8 cellular contexts compared by ENCODE assay signal in the genomic region with DNA sequence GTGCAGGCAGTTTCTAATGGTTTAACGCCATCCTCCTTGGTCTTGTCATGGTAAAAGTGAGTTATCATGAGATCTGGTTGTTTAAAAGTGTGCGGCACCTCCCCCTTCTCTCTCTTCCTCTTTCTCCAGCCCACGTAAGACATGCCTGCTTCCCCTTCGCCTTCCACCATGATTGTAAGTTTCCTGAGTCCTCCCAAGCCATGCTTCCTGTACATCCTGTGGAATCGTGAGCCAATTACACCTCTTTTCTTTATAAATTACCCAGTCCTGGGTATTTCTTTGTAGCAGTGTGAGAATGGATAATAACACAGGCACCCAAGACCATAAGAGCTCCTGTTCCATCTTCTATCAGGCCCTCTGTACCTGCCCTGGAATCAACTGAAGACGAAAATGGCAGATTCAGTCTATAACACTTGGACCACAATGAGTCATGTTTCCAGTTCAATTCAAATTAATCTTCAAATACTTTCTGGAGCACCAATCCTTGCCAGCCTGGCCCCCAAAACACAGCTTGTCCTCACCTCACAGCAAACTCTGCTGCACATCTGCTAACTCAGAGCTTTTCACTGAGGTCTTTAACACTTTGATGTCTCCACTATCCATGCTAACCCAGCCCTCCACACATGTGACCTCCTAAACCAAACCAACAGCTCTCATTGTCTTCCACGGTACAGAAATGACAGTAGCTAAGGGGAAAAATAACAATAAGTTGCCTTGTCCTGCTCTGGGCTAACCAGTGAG.
DNase-seq lines count a peak whose midpoint lies in the region; ATAC-seq and TF ChIP-seq lines count a peak whose summit lies in the region.

No MANE protein-coding gene starts in this region.

- TF ChIP-seq CTCF in osteocyte (IDR thresholded peaks at IDR 0.05) (no peak), mucosa of descending colon (IDR thresholded peaks at IDR 0.05) (no peak)

- H3K36me3 Mint-ChIP-seq in CD4-positive, CD25-positive, alpha-beta regulatory T cell, result peaks cover 22% of the 10 kb centered on the region
- H3K36me3 Mint-ChIP-seq in activated T-cell treated with anti-CD3 and anti-CD28 coated beads, Interleukin-2, amount 50 U/mL, for 4 hours (ENCODE audit: insufficient read depth), result peaks cover 29% of the 10 kb centered on the region
- H3K36me3 Mint-ChIP-seq in osteocyte (ENCODE audit: unreplicated experiment), result no peaks in the 10 kb centered on the region

- H3K27me3 Mint-ChIP-seq in CD4-positive, CD25-positive, alpha-beta regulatory T cell, result peaks cover 4% of the 10 kb centered on the region
- H3K27me3 Mint-ChIP-seq in activated T-cell treated with anti-CD3 and anti-CD28 coated beads, Interleukin-2, amount 50 U/mL, for 4 hours (ENCODE audit: low read depth), result no peaks in the 10 kb centered on the region
- H3K27me3 Mint-ChIP-seq in osteocyte (ENCODE audit: unreplicated experiment), result no peaks in the 10 kb centered on the region

- no peaks in the 10 kb centered on the region for H3K36me3 ChIP-seq in CD4-positive, CD25-positive, alpha-beta regulatory T cell (ENCODE audit: control insufficient read depth, insufficient read depth, low read length)
- H3K36me3 ChIP-seq in mucosa of descending colon (ENCODE audit: low read depth), result no peaks in the 10 kb centered on the region

- H3K9me3 Mint-ChIP-seq in CD4-positive, CD25-positive, alpha-beta regulatory T cell, result peaks cover 0 to 4% (median 0%) of the 10 kb centered on the region in 7 donors
- H3K9me3 Mint-ChIP-seq in activated T-cell treated with anti-CD3 and anti-CD28 coated beads, Interleukin-2, amount 50 U/mL, for 4 hours, result no peaks in the 10 kb centered on the region
- no peaks in the 10 kb centered on the region for H3K9me3 Mint-ChIP-seq in osteocyte (ENCODE audit: unreplicated experiment)

- no peaks in the 10 kb centered on the region for H3K4me1 ChIP-seq in CD4-positive, CD25-positive, alpha-beta regulatory T cell (ENCODE audit: control insufficient read depth, insufficient read depth, low read length, poor library complexity, severe bottlenecking)
- no peaks in the 10 kb centered on the region for H3K4me1 ChIP-seq in mucosa of descending colon (ENCODE audit: low read depth)

- no peak for ATAC-seq in CD4-positive, CD25-positive, alpha-beta regulatory T cell (ENCODE audit: low read depth in 2 of 2)
- ATAC-seq in GM19035 (IDR thresholded peaks at IDR 0.05; ENCODE audit: unreplicated experiment) (peak; percentile 65), HG03064 (IDR thresholded peaks at IDR 0.05; ENCODE audit: low read depth, unreplicated experiment) (peak; percentile 65), GM19324 (IDR thresholded peaks at IDR 0.05; ENCODE audit: low FRiP score, unreplicated experiment) (no peak), mucosa of descending colon (no peak)
- ATAC-seq in activated T-cell treated with anti-CD3 and anti-CD28 coated beads, Interleukin-2, amount 50 U/mL, for 4 hours, result peak; percentile 72 to 83

- no peak overlapping the region for H3K4me3 ChIP-seq in CD4-positive, CD25-positive, alpha-beta regulatory T cell (ENCODE audit: low read depth, low read length)
- H3K4me3 ChIP-seq in mucosa of descending colon, result no peak overlapping the region

- DNase-seq in CD4-positive, CD25-positive, alpha-beta regulatory T cell, result no peak
- DNase-seq in activated T-cell treated with anti-CD3 and anti-CD28 coated beads, Interleukin-2, amount 50 U/mL, for 4 hours, result no peak
- DNase-seq in NCI-H748 treated with DMSO at 0.1 percent for 48 hours (lab: John Stamatoyannopoulos, UW) (no peak), osteocyte (ENCODE audit: extremely low spot score, unreplicated experiment) (no peak), mucosa of descending colon (no peak)

- peaks cover 5 to 39% (median 27%) of the 10 kb centered on the region in 4 donors for H3K4me1 Mint-ChIP-seq in CD4-positive, CD25-positive, alpha-beta regulatory T cell
- peaks cover 62% of the 10 kb centered on the region for H3K4me1 Mint-ChIP-seq in activated T-cell treated with anti-CD3 and anti-CD28 coated beads, Interleukin-2, amount 50 U/mL, for 4 hours (ENCODE audit: low read depth)
- no peaks in the 10 kb centered on the region for H3K4me1 Mint-ChIP-seq in osteocyte (ENCODE audit: unreplicated experiment)

- intact Hi-C loops in mucosa of descending colon (cut with DNase I, micrococcal nuclease), result no loop called here

- H3K4me3 Mint-ChIP-seq in CD4-positive, CD25-positive, alpha-beta regulatory T cell, result no peak overlapping the region
- H3K4me3 Mint-ChIP-seq in activated T-cell treated with anti-CD3 and anti-CD28 coated beads, Interleukin-2, amount 50 U/mL, for 4 hours, result no peak overlapping the region
- no peak overlapping the region for H3K4me3 Mint-ChIP-seq in osteocyte (ENCODE audit: unreplicated experiment)

- no peaks in the 10 kb centered on the region for H3K27me3 ChIP-seq in CD4-positive, CD25-positive, alpha-beta regulatory T cell (ENCODE audit: control insufficient read depth, insufficient read depth, low read length)

- H3K9me3 ChIP-seq in CD4-positive, CD25-positive, alpha-beta regulatory T cell (ENCODE audit: control insufficient read depth in 2 of 2, low read length in 2 of 2), result no peaks in the 10 kb centered on the region
- H3K9me3 ChIP-seq in mucosa of descending colon, result no peaks in the 10 kb centered on the region

- H3K27ac ChIP-seq in CD4-positive, CD25-positive, alpha-beta regulatory T cell (ENCODE audit: insufficient read depth, low read length, poor library complexity, severe bottlenecking), result no peak overlapping the region

- peak overlapping the region in 2 of 3 donors; percentile 28 to 67 for H3K27ac Mint-ChIP-seq in CD4-positive, CD25-positive, alpha-beta regulatory T cell
- H3K27ac Mint-ChIP-seq in osteocyte (ENCODE audit: unreplicated experiment), result no peak overlapping the region

Comparison
In these comparisons a context has a peak if more than half of its experiments do, and no peak if none do; other contexts are left out.
1. ATAC-seq: peak in GM19035 (single experiment), HG03064 (single experiment) and activated T-cell treated with anti-CD3 and anti-CD28 coated beads, Interleukin-2, amount 50 U/mL, for 4 hours (2 of 2); none in CD4-positive, CD25-positive, alpha-beta regulatory T cell (0 of 2), GM19324 (single experiment) and mucosa of descending colon (single experiment).